8 cellular contexts compared by ENCODE assay signal in the genomic region with DNA sequence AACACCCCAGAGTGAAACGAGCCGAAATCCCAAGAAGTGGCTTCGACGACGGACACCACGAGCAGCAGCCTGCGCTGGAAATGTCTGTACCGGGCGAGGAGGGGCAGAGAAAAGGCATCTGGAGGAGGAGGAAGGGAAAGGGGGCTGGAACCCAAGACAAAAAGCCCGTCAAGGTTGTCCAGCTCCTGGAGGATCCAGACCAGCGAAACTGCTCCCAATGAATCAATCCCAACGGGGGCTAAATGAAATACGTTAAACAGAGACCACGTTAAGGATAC. TPM values are rescaled to one million over a fixed set of nuclear protein-coding genes. Genes with fewer than 3 reads are reported as not detected.
A peak's percentile ranks its signal among the peaks of the same experiment; 100 is the strongest.
DNase-seq lines count a peak whose midpoint lies in the region; TF ChIP-seq lines count a peak whose summit lies in the region.

No MANE protein-coding gene starts in this region.

- CTCF ChIA-PET in AG04449 (lab: Yijun Ruan, JAX) = interaction anchor here (1.5 to 1.7 kb wide), 2 partner anchors 11 to 13 kb away, joined by 3 to 7 read pairs; no protein-coding TSS in a partner anchor

- POLR2A ChIA-PET in AG04449 (lab: Yijun Ruan, JAX) = interaction anchor here (0.5 to 0.8 kb wide), 2 partner anchors 55 to 105 kb away, joined by 3 read pairs; no protein-coding TSS in a partner anchor

- H3K9ac ChIP-seq in iPS-18a (ENCODE audit: low read length) = peak overlapping the region; percentile 73
- peak overlapping the region; percentile 90 to 95 (median 92) for H3K9ac ChIP-seq in skeletal muscle tissue (ENCODE audit: low read depth in 1 of 3, low read length in 3 of 3)

- H3K27ac ChIP-seq in iPS-18a (ENCODE audit: low read length) (no peak overlapping the region), skeletal muscle tissue (ENCODE audit: low read depth, low read length) (peak overlapping the region; percentile 87)

- H3K9me3 ChIP-seq in iPS-18a (ENCODE audit: control insufficient read depth, low read depth, low read length) (no peaks in the 10 kb centered on the region), skeletal muscle tissue (ENCODE audit: control insufficient read depth in 3 of 3, low read length in 3 of 3) (no peaks in the 10 kb centered on the region)

- H3K36me3 ChIP-seq in iPS-18a (ENCODE audit: control insufficient read depth, low read depth, low read length) = no peaks in the 10 kb centered on the region
- H3K36me3 ChIP-seq in skeletal muscle tissue (ENCODE audit: control insufficient read depth in 3 of 3, insufficient read depth in 3 of 3, low read length in 3 of 3) = no peaks in the 10 kb centered on the region

- no peak for DNase-seq in AG04449 (ENCODE audit: low read depth, low spot score)
- no peak for DNase-seq in GM12865 (ENCODE audit: low read depth)
- peak; percentile 53 for DNase-seq in NCI-H510A (lab: John Stamatoyannopoulos, UW)
- peak; percentile 44 for DNase-seq in astrocyte of the spinal cord (ENCODE audit: low read depth, low spot score)
- no peak for DNase-seq in NCI-H1930 (lab: John Stamatoyannopoulos, UW)
- no peak for DNase-seq in CD1c-positive myeloid dendritic cell (ENCODE audit: extremely low spot score)

- in situ Hi-C loops in astrocyte of the spinal cord (cut with HindIII; ENCODE audit: low sequenced_read_pairs) = no loop called here

- H3K4me3 ChIP-seq in AG04449 (ENCODE audit: low read depth, low read length) (peak overlapping the region; percentile 92), GM12865 (ENCODE audit: low read depth, low read length) (peak overlapping the region; percentile 69), astrocyte of the spinal cord (ENCODE audit: low read depth, low read length) (peak overlapping the region; percentile 98), iPS-18a (ENCODE audit: low read length) (peak overlapping the region; percentile 89), skeletal muscle tissue (ENCODE audit: low read length in 3 of 3) (peak overlapping the region; percentile 89 to 97 (median 96))

- H3K27me3 ChIP-seq in iPS-18a (ENCODE audit: control insufficient read depth, insufficient read depth, low read length) (no peaks in the 10 kb centered on the region), skeletal muscle tissue (ENCODE audit: control insufficient read depth in 3 of 3, insufficient read depth in 3 of 3, low read length in 3 of 3) (no peaks in the 10 kb centered on the region)

- TF ChIP-seq CTCF in AG04449 (IDR thresholded peaks at IDR 0.05; ENCODE audit: insufficient read depth, low read length, missing control alignments) (no peak), GM12865 (IDR thresholded peaks at IDR 0.05; ENCODE audit: insufficient read depth, low read depth, low read length, missing control alignments) (no peak), astrocyte of the spinal cord (IDR thresholded peaks at IDR 0.05; ENCODE audit: low read depth, low read length) (no peak)

- H3K4me1 ChIP-seq in iPS-18a (ENCODE audit: control insufficient read depth, low read depth, low read length) (peaks cover 14% of the 10 kb centered on the region), skeletal muscle tissue (ENCODE audit: control insufficient read depth in 3 of 3, insufficient read depth in 3 of 3, low read length in 3 of 3) (peaks cover 0 to 4% (median 2%) of the 10 kb centered on the region in 3 donors)

RNA-seq across cellular contexts. Expression of a gene that starts 0.5 kb away (rescaled TPM):
- 48.5 TPM for total RNA-seq in skeletal muscle tissue

Comparison
In these comparisons a context has a peak if more than half of its experiments do, and no peak if none do; other contexts are left out.
1. DNase-seq: peak in NCI-H510A (single experiment) and astrocyte of the spinal cord (single experiment); none in AG04449 (single experiment), GM12865 (single experiment), NCI-H1930 (0 of 2) and CD1c-positive myeloid dendritic cell (single experiment).
2. Peak in every context shown above with its lines, with median percentiles within 50 percentile points of each other: H3K4me3 ChIP-seq.